Comparison of ENCODE assay signal across 9 cellular contexts in the genomic region with DNA sequence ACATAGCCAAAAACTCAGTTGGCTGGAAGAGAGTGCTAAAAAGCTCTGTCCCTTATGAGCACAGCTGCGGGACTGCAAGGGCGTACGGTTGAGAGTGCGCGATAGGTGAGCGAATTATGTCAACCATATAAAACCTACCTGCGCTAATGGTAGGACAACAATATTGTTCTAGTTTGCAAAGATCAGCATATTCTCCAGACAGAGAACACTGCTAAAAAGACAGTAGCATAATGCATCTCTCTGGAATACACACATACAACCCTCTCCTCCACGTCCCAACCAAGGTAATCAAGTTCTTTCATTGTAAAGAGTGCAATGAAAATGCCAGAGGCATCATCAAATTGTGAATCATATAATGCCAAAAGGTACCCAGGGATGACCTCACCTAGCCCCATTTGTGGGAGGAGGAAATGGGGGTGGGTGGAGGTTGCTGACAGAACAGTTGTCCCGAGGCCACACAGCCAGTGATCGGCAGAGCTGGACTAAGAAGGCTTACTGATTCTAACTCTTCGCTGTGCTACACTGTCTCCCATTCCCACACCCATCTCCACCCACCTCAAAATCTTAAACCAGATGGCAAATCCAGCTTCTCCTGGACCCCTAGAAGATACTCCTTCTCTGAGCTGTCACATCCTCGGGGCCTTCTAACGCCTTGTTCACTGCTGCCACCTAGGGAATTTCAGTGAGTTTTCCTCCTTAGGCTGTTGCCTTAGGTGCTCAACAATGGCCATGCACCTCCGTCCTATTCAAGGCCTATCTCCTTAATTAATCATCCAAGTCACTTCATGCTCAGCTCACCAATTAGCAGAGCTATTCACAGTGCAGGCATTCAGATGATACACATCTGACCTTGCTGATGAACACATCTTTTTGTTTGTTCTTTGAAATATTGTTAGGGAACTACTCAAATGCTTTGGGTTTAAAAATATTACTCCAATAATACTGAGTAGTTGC.
DNase-seq lines count a peak whose midpoint lies in the region; ATAC-seq and TF ChIP-seq lines count a peak whose summit lies in the region.
"Had no signal": no experiment of that assay in that cellular context is flagged by ENCODE, and none has a peak within 500 bp of the region (broad histone marks: within the 10 kb centered on the region; RNA-seq: fewer than 3 reads in every experiment).

No MANE protein-coding gene starts in this region.

- peaks cover 0 to 2% of the 10 kb centered on the region in 2 donors for H3K9me3 Mint-ChIP-seq in activated T-cell treated with anti-CD3 and anti-CD28 coated beads, Interleukin-2, amount 50 U/mL, for 72 hours
- no peaks in the 10 kb centered on the region for H3K9me3 Mint-ChIP-seq in activated T-cell treated with anti-CD3 and anti-CD28 coated beads, Interleukin-2, amount 50 U/mL, for 24 hours

- no peak overlapping the region for H3K4me3 ChIP-seq in fibroblast of pulmonary artery (replicated peaks; ENCODE audit: low read depth, low read length)
- H3K4me3 ChIP-seq in osteoblast (ENCODE audit: insufficient read depth, low read length), result no peak overlapping the region
- H3K4me3 ChIP-seq: upper lobe of left lung had no signal

- H3K36me3 ChIP-seq in osteoblast (ENCODE audit: insufficient read depth, low read length), result no peaks in the 10 kb centered on the region
- H3K36me3 ChIP-seq: upper lobe of left lung had no signal

- peaks cover 31% of the 10 kb centered on the region for H3K4me1 ChIP-seq in osteoblast (ENCODE audit: insufficient read depth, low read length)

- H2AFZ ChIP-seq in osteoblast (ENCODE audit: low read length), result peak overlapping the region; percentile 75

- no peak overlapping the region for H3K27ac Mint-ChIP-seq in activated T-cell treated with anti-CD3 and anti-CD28 coated beads, Interleukin-2, amount 50 U/mL, for 72 hours
- H3K27ac Mint-ChIP-seq in activated T-cell treated with anti-CD3 and anti-CD28 coated beads, Interleukin-2, amount 50 U/mL, for 24 hours, result no peak overlapping the region

- TF ChIP-seq CTCF in fibroblast of pulmonary artery (IDR thresholded peaks at IDR 0.05; ENCODE audit: low read length, missing control alignments), result peak; percentile 86
- TF ChIP-seq CTCF in osteoblast (IDR thresholded peaks at IDR 0.05; ENCODE audit: extremely low read depth, low read depth, low read length), result peak; percentile 88

- no peak overlapping the region for H3K4me3 Mint-ChIP-seq in activated T-cell treated with anti-CD3 and anti-CD28 coated beads, Interleukin-2, amount 50 U/mL, for 72 hours
- H3K4me3 Mint-ChIP-seq in activated T-cell treated with anti-CD3 and anti-CD28 coated beads, Interleukin-2, amount 50 U/mL, for 24 hours, result no peak overlapping the region

- ATAC-seq in activated T-cell treated with anti-CD3 and anti-CD28 coated beads, Interleukin-2, amount 50 U/mL, for 72 hours (replicated peaks in 1 of 2), result peak; percentile 39 to 45
- ATAC-seq in SK-N-SH treated with all-trans-retinoic acid at 6 μM for 48 hours, result peak; percentile 92
- ATAC-seq in HG03354 (IDR thresholded peaks at IDR 0.05; ENCODE audit: poor library complexity, severe bottlenecking, unreplicated experiment), result no peak

- DNase-seq in activated T-cell treated with anti-CD3 and anti-CD28 coated beads, Interleukin-2, amount 50 U/mL, for 72 hours, result no peak
- DNase-seq in activated T-cell treated with anti-CD3 and anti-CD28 coated beads, Interleukin-2, amount 50 U/mL, for 24 hours, result no peak
- DNase-seq in NCI-H128 (lab: John Stamatoyannopoulos, UW; ENCODE audit: unreplicated experiment) (peak; percentile 32), fibroblast of pulmonary artery (ENCODE audit: low read depth) (peak; percentile 84), osteoblast (ENCODE audit: insufficient read length, low spot score, missing footprints) (peak; percentile 56), GM19238 (ENCODE audit: insufficient read length, low spot score) (no peak)
- DNase-seq: upper lobe of left lung had no signal

- H3K4me2 ChIP-seq in osteoblast (ENCODE audit: insufficient read depth, low read length), result peak overlapping the region; percentile 59

- H3K27me3 ChIP-seq in osteoblast (ENCODE audit: insufficient read depth, low read length), result no peaks in the 10 kb centered on the region
- H3K27me3 ChIP-seq: upper lobe of left lung had no signal

- H3K79me2 ChIP-seq in osteoblast (ENCODE audit: insufficient read depth, low read length), result no peaks in the 10 kb centered on the region

- peaks cover 9% of the 10 kb centered on the region for H3K27me3 Mint-ChIP-seq in activated T-cell treated with anti-CD3 and anti-CD28 coated beads, Interleukin-2, amount 50 U/mL, for 72 hours (ENCODE audit: low read depth)
- peaks cover 9% of the 10 kb centered on the region for H3K27me3 Mint-ChIP-seq in activated T-cell treated with anti-CD3 and anti-CD28 coated beads, Interleukin-2, amount 50 U/mL, for 24 hours

- peak overlapping the region; percentile 51 for H3K27ac ChIP-seq in osteoblast (ENCODE audit: low read depth, low read length)
- H3K27ac ChIP-seq: upper lobe of left lung had no signal

- no peaks in the 10 kb centered on the region for H3K36me3 Mint-ChIP-seq in activated T-cell treated with anti-CD3 and anti-CD28 coated beads, Interleukin-2, amount 50 U/mL, for 72 hours (ENCODE audit: insufficient read depth in 2 of 2)
- H3K36me3 Mint-ChIP-seq in activated T-cell treated with anti-CD3 and anti-CD28 coated beads, Interleukin-2, amount 50 U/mL, for 24 hours (ENCODE audit: low read depth), result no peaks in the 10 kb centered on the region

- H3K9me3 ChIP-seq in osteoblast (ENCODE audit: low read depth, low read length), result no peaks in the 10 kb centered on the region
- H3K9me3 ChIP-seq: upper lobe of left lung had no signal

- H3K4me1 Mint-ChIP-seq in activated T-cell treated with anti-CD3 and anti-CD28 coated beads, Interleukin-2, amount 50 U/mL, for 72 hours (ENCODE audit: low read depth), result peaks cover 8% of the 10 kb centered on the region
- H3K4me1 Mint-ChIP-seq in activated T-cell treated with anti-CD3 and anti-CD28 coated beads, Interleukin-2, amount 50 U/mL, for 24 hours (ENCODE audit: low read depth), result peaks cover 1% of the 10 kb centered on the region

- H4K20me1 ChIP-seq in osteoblast (ENCODE audit: insufficient read depth, low read length), result no peaks in the 10 kb centered on the region

TF ChIP-seq in SK-N-SH treated with all-trans-retinoic acid at 6 μM for 48 hours, 23 proteins besides CTCF, POLR2A, EP300 and RAD21 (continues in another document):
- TF ChIP-seq BACH2 (CRISPR knock-in tag; IDR thresholded peaks at IDR 0.05; ENCODE audit: borderline replicate concordance) (no peak), TCF4 (CRISPR knock-in tag; IDR thresholded peaks at IDR 0.05; ENCODE audit: borderline replicate concordance) (no peak), ZFP3 (CRISPR knock-in tag; IDR thresholded peaks at IDR 0.05) (no peak), ZNF8 (CRISPR knock-in tag; IDR thresholded peaks at IDR 0.05) (no peak), RARB (CRISPR knock-in tag; IDR thresholded peaks at IDR 0.05) (no peak), ZNF70 (CRISPR knock-in tag; IDR thresholded peaks at IDR 0.05) (no peak), ARNTL (CRISPR knock-in tag; IDR thresholded peaks at IDR 0.05; ENCODE audit: borderline replicate concordance, low read depth) (no peak)
- TF ChIP-seq, protein P1, sequence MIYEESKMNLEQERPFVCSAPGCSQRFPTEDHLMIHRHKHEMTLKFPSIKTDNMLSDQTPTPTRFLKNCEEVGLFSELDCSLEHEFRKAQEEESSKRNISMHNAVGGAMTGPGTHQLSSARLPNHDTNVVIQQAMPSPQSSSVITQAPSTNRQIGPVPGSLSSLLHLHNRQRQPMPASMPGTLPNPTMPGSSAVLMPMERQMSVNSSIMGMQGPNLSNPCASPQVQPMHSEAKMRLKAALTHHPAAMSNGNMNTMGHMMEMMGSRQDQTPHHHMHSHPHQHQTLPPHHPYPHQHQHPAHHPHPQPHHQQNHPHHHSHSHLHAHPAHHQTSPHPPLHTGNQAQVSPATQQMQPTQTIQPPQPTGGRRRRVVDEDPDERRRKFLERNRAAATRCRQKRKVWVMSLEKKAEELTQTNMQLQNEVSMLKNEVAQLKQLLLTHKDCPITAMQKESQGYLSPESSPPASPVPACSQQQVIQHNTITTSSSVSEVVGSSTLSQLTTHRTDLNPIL (CRISPR knock-in tag; IDR thresholded peaks at IDR 0.05; ENCODE audit: low read depth), result no peak
- TF ChIP-seq, protein P2, sequence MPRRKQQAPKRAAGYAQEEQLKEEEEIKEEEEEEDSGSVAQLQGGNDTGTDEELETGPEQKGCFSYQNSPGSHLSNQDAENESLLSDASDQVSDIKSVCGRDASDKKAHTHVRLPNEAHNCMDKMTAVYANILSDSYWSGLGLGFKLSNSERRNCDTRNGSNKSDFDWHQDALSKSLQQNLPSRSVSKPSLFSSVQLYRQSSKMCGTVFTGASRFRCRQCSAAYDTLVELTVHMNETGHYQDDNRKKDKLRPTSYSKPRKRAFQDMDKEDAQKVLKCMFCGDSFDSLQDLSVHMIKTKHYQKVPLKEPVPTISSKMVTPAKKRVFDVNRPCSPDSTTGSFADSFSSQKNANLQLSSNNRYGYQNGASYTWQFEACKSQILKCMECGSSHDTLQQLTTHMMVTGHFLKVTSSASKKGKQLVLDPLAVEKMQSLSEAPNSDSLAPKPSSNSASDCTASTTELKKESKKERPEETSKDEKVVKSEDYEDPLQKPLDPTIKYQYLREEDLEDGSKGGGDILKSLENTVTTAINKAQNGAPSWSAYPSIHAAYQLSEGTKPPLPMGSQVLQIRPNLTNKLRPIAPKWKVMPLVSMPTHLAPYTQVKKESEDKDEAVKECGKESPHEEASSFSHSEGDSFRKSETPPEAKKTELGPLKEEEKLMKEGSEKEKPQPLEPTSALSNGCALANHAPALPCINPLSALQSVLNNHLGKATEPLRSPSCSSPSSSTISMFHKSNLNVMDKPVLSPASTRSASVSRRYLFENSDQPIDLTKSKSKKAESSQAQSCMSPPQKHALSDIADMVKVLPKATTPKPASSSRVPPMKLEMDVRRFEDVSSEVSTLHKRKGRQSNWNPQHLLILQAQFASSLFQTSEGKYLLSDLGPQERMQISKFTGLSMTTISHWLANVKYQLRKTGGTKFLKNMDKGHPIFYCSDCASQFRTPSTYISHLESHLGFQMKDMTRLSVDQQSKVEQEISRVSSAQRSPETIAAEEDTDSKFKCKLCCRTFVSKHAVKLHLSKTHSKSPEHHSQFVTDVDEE (CRISPR knock-in tag; IDR thresholded peaks at IDR 0.05), result no peak
- TF ChIP-seq, protein P3, sequence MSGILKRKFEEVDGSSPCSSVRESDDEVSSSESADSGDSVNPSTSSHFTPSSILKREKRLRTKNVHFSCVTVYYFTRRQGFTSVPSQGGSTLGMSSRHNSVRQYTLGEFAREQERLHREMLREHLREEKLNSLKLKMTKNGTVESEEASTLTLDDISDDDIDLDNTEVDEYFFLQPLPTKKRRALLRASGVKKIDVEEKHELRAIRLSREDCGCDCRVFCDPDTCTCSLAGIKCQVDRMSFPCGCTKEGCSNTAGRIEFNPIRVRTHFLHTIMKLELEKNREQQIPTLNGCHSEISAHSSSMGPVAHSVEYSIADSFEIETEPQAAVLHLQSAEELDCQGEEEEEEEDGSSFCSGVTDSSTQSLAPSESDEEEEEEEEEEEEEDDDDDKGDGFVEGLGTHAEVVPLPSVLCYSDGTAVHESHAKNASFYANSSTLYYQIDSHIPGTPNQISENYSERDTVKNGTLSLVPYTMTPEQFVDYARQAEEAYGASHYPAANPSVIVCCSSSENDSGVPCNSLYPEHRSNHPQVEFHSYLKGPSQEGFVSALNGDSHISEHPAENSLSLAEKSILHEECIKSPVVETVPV (CRISPR knock-in tag; IDR thresholded peaks at IDR 0.05), result no peak

Comparison
In these comparisons a context has a peak if more than half of its experiments do, and no peak if none do; other contexts are left out.
1. DNase-seq: peak in NCI-H128 (single experiment), fibroblast of pulmonary artery (single experiment) and osteoblast (single experiment); none in activated T-cell treated with anti-CD3 and anti-CD28 coated beads, Interleukin-2, amount 50 U/mL, for 72 hours (0 of 2), activated T-cell treated with anti-CD3 and anti-CD28 coated beads, Interleukin-2, amount 50 U/mL, for 24 hours (single experiment) and GM19238 (single experiment).